Comparison of ENCODE assay signal across 9 cellular contexts in genomic region chr7:30727061-30727945, GRCh38. TPM values are rescaled to one million over a fixed set of nuclear protein-coding genes. Genes with fewer than 3 reads are reported as not detected.
DNase-seq lines count a peak whose midpoint lies in the region; ATAC-seq and TF ChIP-seq lines count a peak whose summit lies in the region.
"Had no signal": no experiment of that assay in that cellular context is flagged by ENCODE, and none has a peak within 500 bp of the region (broad histone marks: within the 10 kb centered on the region; RNA-seq: fewer than 3 reads in every experiment).

No MANE protein-coding gene starts in this region.

- H3K27me3 Mint-ChIP-seq in neural progenitor cell (ENCODE audit: insufficient read depth, low read depth) = peaks cover 5% of the 10 kb centered on the region

- no peak overlapping the region for H3K4me3 Mint-ChIP-seq in neural progenitor cell

- H3K9ac ChIP-seq in SU-DHL-6 (ENCODE audit: low read length) = no peak overlapping the region
- no peak overlapping the region for H3K9ac ChIP-seq in neural progenitor cell

- H4K20me1 ChIP-seq in SU-DHL-6 (ENCODE audit: low read depth, low read length) (no peaks in the 10 kb centered on the region), neural progenitor cell (ENCODE audit: low read depth) (no peaks in the 10 kb centered on the region)

- H3K9me3 ChIP-seq in SU-DHL-6 (ENCODE audit: insufficient read depth, low read length) (no peaks in the 10 kb centered on the region), neural progenitor cell (ENCODE audit: low read depth) (no peaks in the 10 kb centered on the region)

- no peak for ATAC-seq in HG03135 (IDR thresholded peaks at IDR 0.05; ENCODE audit: unreplicated experiment)

- H3K4me1 Mint-ChIP-seq in neural progenitor cell = peaks cover 9% of the 10 kb centered on the region

- H3K4me3 ChIP-seq in SU-DHL-6 (ENCODE audit: insufficient read depth, low read length, poor library complexity, severe bottlenecking) (no peak overlapping the region), neural progenitor cell (no peak overlapping the region)

- H3F3A ChIP-seq in SU-DHL-6 (ENCODE audit: insufficient read depth) (no peaks in the 10 kb centered on the region), neural progenitor cell (ENCODE audit: low read depth) (peaks cover 13% of the 10 kb centered on the region)

- H3K27me3 ChIP-seq in SU-DHL-6 (ENCODE audit: low read length) (no peaks in the 10 kb centered on the region), neural progenitor cell (no peaks in the 10 kb centered on the region)

- no peaks in the 10 kb centered on the region for H3K9me3 Mint-ChIP-seq in neural progenitor cell

- peaks cover 9% of the 10 kb centered on the region for H3K4me1 ChIP-seq in neural progenitor cell

- no peaks in the 10 kb centered on the region for H3K36me3 Mint-ChIP-seq in neural progenitor cell

- no peak overlapping the region for H2AFZ ChIP-seq in SU-DHL-6 (ENCODE audit: low read depth, low read length, severe bottlenecking)
- no peak overlapping the region for H2AFZ ChIP-seq in neural progenitor cell (replicated peaks)

- H3K27ac Mint-ChIP-seq in neural progenitor cell = no peak overlapping the region

- H3K27ac ChIP-seq in SU-DHL-6 (ENCODE audit: low read depth, low read length) (no peak overlapping the region), cingulate gyrus (ENCODE audit: low read depth, low read length) (peak overlapping the region; percentile 39), neural progenitor cell (no peak overlapping the region)

- H3K79me2 ChIP-seq in SU-DHL-6 (ENCODE audit: insufficient read depth, low read length) (no peaks in the 10 kb centered on the region), neural progenitor cell (ENCODE audit: low read depth) (no peaks in the 10 kb centered on the region)

- DNase-seq in activated CD4-positive, CD25-positive, alpha-beta regulatory T cell treated with anti-CD3 and anti-CD28 coated beads, Interleukin-2, amount 50 U/mL, for 16 hours (ENCODE audit: low read depth, low spot score) = peak; percentile 16
- no peak for DNase-seq in activated CD4-positive, CD25-positive, alpha-beta regulatory T cell treated with anti-CD3 and anti-CD28 coated beads, Interleukin-2, amount 50 U/mL, for 72 hours
- DNase-seq in superior temporal gyrus (ENCODE audit: extremely low spot score) (peak; percentile 16), neural progenitor cell (ENCODE audit: low spot score) (no peak), NCI-H748 treated with DMSO at 0.1 percent for 48 hours (lab: John Stamatoyannopoulos, UW) (no peak)

- H3K36me3 ChIP-seq in SU-DHL-6 (ENCODE audit: low read length) (no peaks in the 10 kb centered on the region), neural progenitor cell (no peaks in the 10 kb centered on the region)

- TF ChIP-seq CTCF in SU-DHL-6 (IDR thresholded peaks at IDR 0.05; ENCODE audit: insufficient read depth, low read length, poor library complexity, severe bottlenecking) (no peak), neural progenitor cell (IDR thresholded peaks at IDR 0.05) (no peak)

- no peaks in the 10 kb centered on the region for H3K9me2 ChIP-seq in SU-DHL-6 (replicated peaks; ENCODE audit: insufficient read depth, low read length)

- H3K4me2 ChIP-seq in SU-DHL-6 (ENCODE audit: low read depth, low read length, poor library complexity, severe bottlenecking) (peak overlapping the region; percentile 6), neural progenitor cell (no peak overlapping the region)

RNA-seq across cellular contexts. Expression of gene INMT, which starts 24.6 kb away (rescaled TPM):
- total RNA-seq in neural progenitor cell (ENCODE audit: low replicate concordance) = 5.0 and 7.8 TPM in 2 replicates

RNA-seq across cellular contexts. Expression of gene MINDY4, which starts 43.9 kb away (rescaled TPM):
- 5.2 and 5.9 TPM in 2 replicates for total RNA-seq in neural progenitor cell (ENCODE audit: low replicate concordance)

RNA-seq across cellular contexts. Expression of gene CRHR2, which starts 45.0 kb away (rescaled TPM):
- total RNA-seq in neural progenitor cell (ENCODE audit: low replicate concordance) = 0.19 TPM in 1 of 2 replicates, not detected in the other
- total RNA-seq: liver had no signal

Comparison
In these comparisons a context has a peak if more than half of its experiments do, and no peak if none do; other contexts are left out.
1. DNase-seq: peak in activated CD4-positive, CD25-positive, alpha-beta regulatory T cell treated with anti-CD3 and anti-CD28 coated beads, Interleukin-2, amount 50 U/mL, for 16 hours (single experiment) and superior temporal gyrus (single experiment); none in activated CD4-positive, CD25-positive, alpha-beta regulatory T cell treated with anti-CD3 and anti-CD28 coated beads, Interleukin-2, amount 50 U/mL, for 72 hours (single experiment), neural progenitor cell (single experiment) and NCI-H748 treated with DMSO at 0.1 percent for 48 hours (single experiment).